Comparison of ENCODE assay signal across 18 cellular contexts in genomic region chr1:203395746-203396145, GRCh38. TPM values are rescaled to one million over a fixed set of nuclear protein-coding genes. Genes with fewer than 3 reads are reported as not detected.
DNase-seq lines count a peak whose midpoint lies in the region; ATAC-seq and TF ChIP-seq lines count a peak whose summit lies in the region.
"Had no signal": no experiment of that assay in that cellular context is flagged by ENCODE, and none has a peak within 500 bp of the region (broad histone marks: within the 10 kb centered on the region; RNA-seq: fewer than 3 reads in every experiment).

No MANE protein-coding gene starts in this region.

- H4K20me1 ChIP-seq in PC-9 (ENCODE audit: insufficient read depth): no peaks in the 10 kb centered on the region

- DNase-seq in BJ (ENCODE audit: low read depth) (no peak), PC-9 (no peak), fibroblast of peridontal ligament (ENCODE audit: extremely low read depth) (peak; percentile 35), uterus (no peak), adrenal gland (no peak), MV-4-11 (lab: John Stamatoyannopoulos, UW) (no peak)
- DNase-seq: AML-193; CD4-positive, CD25-positive, alpha-beta regulatory T cell; NCI-H1092 treated with DMSO at 0.1 percent for 48 hours; NCI-H510A treated with DMSO at 0.1 percent for 48 hours; NCI-H82; PC-3; SW 1271 had no signal

- no peak overlapping the region; the same call in 1 of the 2 replicates for H2AFZ ChIP-seq in PC-9

- H3K9me3 ChIP-seq in PC-9 (ENCODE audit: insufficient read depth, low read depth): no peaks in the 10 kb centered on the region
- no peaks in the 10 kb centered on the region for H3K9me3 ChIP-seq in uterus
- no peaks in the 10 kb centered on the region for H3K9me3 ChIP-seq in adrenal gland (replicated peaks in 1 of 3)

- no peak overlapping the region for H3K27ac ChIP-seq in PC-9
- H3K27ac ChIP-seq in uterus: peak overlapping the region; percentile 46 to 50
- no peak overlapping the region for H3K27ac ChIP-seq in adrenal gland
- H3K27ac ChIP-seq: KMS-11 had no signal

- WGBS in adrenal gland, 4 donors: 55 to 66% (median 62%) methylated on average over 6 of the region's 6 CpGs

- no peaks in the 10 kb centered on the region for H3K36me3 ChIP-seq in BJ (ENCODE audit: control insufficient read depth, insufficient read depth, low read length)
- no peaks in the 10 kb centered on the region for H3K36me3 ChIP-seq in PC-9 (ENCODE audit: low read depth)
- H3K36me3 ChIP-seq in uterus: no peaks in the 10 kb centered on the region
- no peaks in the 10 kb centered on the region for H3K36me3 ChIP-seq in adrenal gland (replicated peaks in 1 of 2)
- H3K36me3 ChIP-seq: HAP-1 had no signal

- TF ChIP-seq POLR2A in uterus (IDR thresholded peaks at IDR 0.05) (no peak), adrenal gland (IDR thresholded peaks at IDR 0.05) (no peak)

- H3K4me2 ChIP-seq in PC-9: peak overlapping the region; percentile 36; the same call in 1 of the 2 replicates
- H3K4me2 ChIP-seq: KMS-11 had no signal

- intact Hi-C loops in PC-9 (cut with micrococcal nuclease; ENCODE audit: unreplicated experiment): no loop called here
- intact Hi-C loops in uterus (cut with DNase I; ENCODE audit: low total_unique reads): no loop called here
- intact Hi-C loops in adrenal gland (cut with DNase I): no loop called here

- H3K4me3 ChIP-seq in BJ (ENCODE audit: low read depth, low read length): no peak overlapping the region
- peak overlapping the region; percentile 26 for H3K4me3 ChIP-seq in PC-9
- no peak overlapping the region for H3K4me3 ChIP-seq in uterus
- no peak overlapping the region for H3K4me3 ChIP-seq in adrenal gland
- H3K4me3 ChIP-seq: HAP-1 had no signal

- POLR2A ChIA-PET in BJ (lab: Charles Lee) (no interaction called here), PC-9 (lab: Charles Lee; ENCODE audit: unreplicated experiment) (no interaction called here)

- no TSS peak for BruUV-seq in PC-9 (replicated peaks; lab: Mats Ljungman, UMichigan)

- H3F3A ChIP-seq in PC-9 (ENCODE audit: insufficient read depth, low read depth): no peaks in the 10 kb centered on the region

- H3K79me2 ChIP-seq in PC-9 (ENCODE audit: low read depth): no peaks in the 10 kb centered on the region

- TF ChIP-seq CTCF in BJ (IDR thresholded peaks at IDR 0.05; ENCODE audit: insufficient read depth, low read depth, low read length) (peak; percentile 7; the same call in 1 of the 2 replicates), PC-9 (conservative IDR thresholded peaks at IDR 0.05) (no peak), uterus (IDR thresholded peaks at IDR 0.05) (peak in 2 of 4 experiments; percentile 11 to 17), adrenal gland (IDR thresholded peaks at IDR 0.05) (no peak)

- H3K27me3 ChIP-seq in BJ (ENCODE audit: control insufficient read depth, insufficient read depth, low read length) (0 out of 2 replicates have a peak, but pooled peaks cover 2% of the 10 kb centered on the region), PC-9 (ENCODE audit: insufficient read depth, low read depth) (peaks cover 61% of the 10 kb centered on the region), uterus (no peaks in the 10 kb centered on the region), adrenal gland (peaks cover 5% of the 10 kb centered on the region)

- no peaks in the 10 kb centered on the region for H3K9me2 ChIP-seq in PC-9 (ENCODE audit: insufficient read depth)

- no peak for ATAC-seq in GM21367 (IDR thresholded peaks at IDR 0.05; ENCODE audit: unreplicated experiment)
- ATAC-seq: HepG2, PC-3 had no signal

- H3K4me1 ChIP-seq in PC-9 (replicated peaks; ENCODE audit: insufficient read depth) (no peaks in the 10 kb centered on the region), uterus (no peaks in the 10 kb centered on the region), adrenal gland (replicated peaks in 1 of 2) (no peaks in the 10 kb centered on the region)
- H3K4me1 ChIP-seq: HAP-1 had no signal

- CTCF ChIA-PET in BJ (lab: Yijun Ruan, JAX): interaction anchor here (0.6 to 1.1 kb wide), 2 partner anchors 22 to 27 kb away, joined by 3 to 4 read pairs; no protein-coding TSS in a partner anchor
- CTCF ChIA-PET in PC-9 (lab: Charles Lee): no interaction called here

RNA-seq across cellular contexts. Expression of gene FMOD, which starts 44.8 kb away (rescaled TPM):
- polyA plus RNA-seq in BJ (2011; rRNA removed) (14.0 and 18.0 TPM in 2 replicates), adrenal gland (10 to 100 TPM; 12.1 to 19.2 (median 17.2) TPM)
- 1.8 and 2.3 TPM in 2 replicates for polyA minus RNA-seq in BJ (2011; rRNA and poly(A)+ RNA removed)
- total RNA-seq in PC-9 (2021) (not detected in 2 replicates), uterus (100 to 1,000 TPM in 1 of 4 donors, 10 to 100 TPM in 3; 41.8 to 119 (median 82.7) TPM), adrenal gland (100 to 1,000 TPM in 1 of 8 donors, 10 to 100 TPM in 7; 12.1 to 231 (median 22.6) TPM)
- total RNA-seq: CD4-positive, CD25-positive, alpha-beta regulatory T cell; HepG2; MCF 10A; PC-3 had no signal
- polyA plus RNA-seq: CD4-positive, CD25-positive, alpha-beta regulatory T cell had no signal

Comparison
In these comparisons a context has a peak if more than half of its experiments do, and no peak if none do; other contexts are left out.
1. H3K27ac ChIP-seq: peak in uterus (2 of 2); none in PC-9 (single experiment) and adrenal gland (0 of 5).
2. RNA of gene FMOD, which starts 44.8 kb away (total RNA-seq): 41.8 to 119 TPM in uterus and 12.1 to 231 TPM in adrenal gland; not detected in PC-9; every median in the first group is over 10 times any median in the second.